9 cellular contexts compared by ENCODE assay signal in genomic region chr7:17690030-17690429, GRCh38.
DNase-seq lines count a peak whose midpoint lies in the region; ATAC-seq and TF ChIP-seq lines count a peak whose summit lies in the region.
"Had no signal": no experiment of that assay in that cellular context is flagged by ENCODE, and none has a peak within 500 bp of the region (broad histone marks: within the 10 kb centered on the region; RNA-seq: fewer than 3 reads in every experiment).

No MANE protein-coding gene starts in this region.

- CTCF ChIA-PET in OCI-LY7 (lab: Charles Lee; ENCODE audit: unreplicated experiment): no interaction called here

- POLR2A ChIA-PET in OCI-LY7 (lab: Charles Lee): interaction anchor here (0.5 kb wide), 1 partner anchor 357 kb away, joined by 3 read pairs; no protein-coding TSS in a partner anchor

- peak overlapping the region in 1 of 2 experiments; percentile 42 for H3K18ac ChIP-seq in mesenchymal stem cell (ENCODE audit: low read depth in 1 of 2, low read length in 2 of 2)

- H3K4me2 ChIP-seq in mesenchymal stem cell (ENCODE audit: low read length, poor library complexity, severe bottlenecking): no peak overlapping the region
- H3K4me2 ChIP-seq in OCI-LY7 (ENCODE audit: low read length): no peak overlapping the region

- H3K4me1 ChIP-seq in SJSA1 (replicated peaks) (peaks cover 8% of the 10 kb centered on the region), mesenchymal stem cell (ENCODE audit: control insufficient read depth, insufficient read depth, low read depth, low read length) (no peaks in the 10 kb centered on the region), OCI-LY7 (ENCODE audit: insufficient read depth, low read length, poor library complexity, severe bottlenecking) (no peaks in the 10 kb centered on the region)

- no peaks in the 10 kb centered on the region for H3K36me3 ChIP-seq in SJSA1
- H3K36me3 ChIP-seq in mesenchymal stem cell (ENCODE audit: control insufficient read depth in 1 of 2, insufficient read depth in 2 of 2, low read depth in 1 of 2, low read length in 2 of 2): no peaks in the 10 kb centered on the region
- no peaks in the 10 kb centered on the region for H3K36me3 ChIP-seq in OCI-LY7 (ENCODE audit: insufficient read depth, low read length)

- no peak overlapping the region for H3K9ac ChIP-seq in mesenchymal stem cell (ENCODE audit: low read length)

- no peak overlapping the region for H3K14ac ChIP-seq in mesenchymal stem cell (ENCODE audit: low read length in 2 of 2)

- no peak overlapping the region for H4K8ac ChIP-seq in mesenchymal stem cell (ENCODE audit: low read length)

- H3K4ac ChIP-seq in mesenchymal stem cell (ENCODE audit: low read depth in 1 of 2, low read length in 2 of 2): no peak overlapping the region

- no peaks in the 10 kb centered on the region for H3K79me2 ChIP-seq in OCI-LY7 (ENCODE audit: insufficient read depth, low read depth, low read length)

- in situ Hi-C loops in GM13976 (cut with MboI; ENCODE audit: low sequenced_read_pairs, unreplicated experiment): no loop called here

- H3K27me3 ChIP-seq in SJSA1 (replicated peaks) (no peaks in the 10 kb centered on the region), mesenchymal stem cell (ENCODE audit: control insufficient read depth in 1 of 2, insufficient read depth in 1 of 2, low read length in 2 of 2) (no peaks in the 10 kb centered on the region)

- peak; percentile 55 for ATAC-seq in HG02938 (IDR thresholded peaks at IDR 0.05; ENCODE audit: unreplicated experiment)

- H2BK120ac ChIP-seq in mesenchymal stem cell (ENCODE audit: low read depth, low read length): no peak overlapping the region

- no peak overlapping the region for H2BK5ac ChIP-seq in mesenchymal stem cell (ENCODE audit: low read depth, low read length, poor library complexity, severe bottlenecking)

- H4K20me1 ChIP-seq in OCI-LY7 (ENCODE audit: insufficient read depth, low read length): no peaks in the 10 kb centered on the region

- peak overlapping the region; percentile 44 for H3K27ac ChIP-seq in SJSA1
- no peak overlapping the region for H3K27ac ChIP-seq in mesenchymal stem cell (ENCODE audit: low read length, poor library complexity, severe bottlenecking)
- no peak overlapping the region for H3K27ac ChIP-seq in OCI-LY7 (ENCODE audit: low read depth, low read length, poor library complexity, severe bottlenecking)

- H3K9me3 ChIP-seq in SJSA1 (replicated peaks) (no peaks in the 10 kb centered on the region), mesenchymal stem cell (ENCODE audit: control insufficient read depth, low read length) (no peaks in the 10 kb centered on the region), OCI-LY7 (ENCODE audit: low read length) (no peaks in the 10 kb centered on the region)

- 40% methylated on average over 4 of the region's 4 CpGs for WGBS in mesenchymal stem cell

- DNase-seq in GM13976 (ENCODE audit: low spot score) (peak; percentile 15), SJSA1 (ENCODE audit: low read depth in 1 of 2, low spot score in 2 of 2) (peak; percentile 38 to 55), mesenchymal stem cell (peak; percentile 88), NCI-H2196 treated with DMSO at 0.1 percent for 48 hours (lab: John Stamatoyannopoulos, UW; ENCODE audit: unreplicated experiment) (no peak), OCI-LY7 (ENCODE audit: low spot score) (no peak), DMS 273 (lab: John Stamatoyannopoulos, UW; ENCODE audit: unreplicated experiment) (no peak)
- no peak for DNase-seq in activated naive CD4-positive, alpha-beta T cell treated with Interleukin-2 at 50 U/mL for 16 hours

- H3K9me2 ChIP-seq in OCI-LY7 (ENCODE audit: insufficient read depth, low read length): no peaks in the 10 kb centered on the region

- no peak overlapping the region for H4K91ac ChIP-seq in mesenchymal stem cell (ENCODE audit: low read length)

- H3K23ac ChIP-seq in mesenchymal stem cell (ENCODE audit: low read length in 2 of 2): no peak overlapping the region

- H3K79me1 ChIP-seq in mesenchymal stem cell (replicated peaks; ENCODE audit: low read length, poor library complexity, severe bottlenecking): no peaks in the 10 kb centered on the region

- no peak overlapping the region for H2BK15ac ChIP-seq in mesenchymal stem cell (ENCODE audit: low read depth, poor library complexity, severe bottlenecking)

- H2AK5ac ChIP-seq in mesenchymal stem cell (ENCODE audit: low read length, severe bottlenecking): no peak overlapping the region

- TF ChIP-seq CTCF in GM13976 (IDR thresholded peaks at IDR 0.05; ENCODE audit: borderline replicate concordance, control extremely low read depth, extremely low read depth, insufficient read depth, missing control alignments): no peak
- TF ChIP-seq CTCF in OCI-LY7 (conservative IDR thresholded peaks at IDR 0.05; ENCODE audit: low read length): no peak

- intact Hi-C loops in OCI-LY7 (cut with micrococcal nuclease; ENCODE audit: unreplicated experiment): no loop called here

- H2AFZ ChIP-seq in mesenchymal stem cell (ENCODE audit: low read depth, low read length) (no peak overlapping the region), OCI-LY7 (ENCODE audit: low read length) (no peak overlapping the region)

- peak overlapping the region in 1 of 2 experiments; percentile 60 for H2BK12ac ChIP-seq in mesenchymal stem cell (ENCODE audit: low read length in 2 of 2)

- no TSS peak for BruUV-seq in OCI-LY7 (replicated peaks; lab: Mats Ljungman, UMichigan)

- H3K4me3 ChIP-seq in SJSA1 (no peak overlapping the region), mesenchymal stem cell (ENCODE audit: insufficient read depth in 1 of 2, low read depth in 1 of 2, low read length in 2 of 2) (no peak overlapping the region), OCI-LY7 (ENCODE audit: low read depth, low read length, poor library complexity, severe bottlenecking) (no peak overlapping the region)
- H3K4me3 ChIP-seq: lung had no signal

Comparison
In these comparisons a context has a peak if more than half of its experiments do, and no peak if none do; other contexts are left out.
1. DNase-seq: peak in GM13976 (single experiment), SJSA1 (2 of 2) and mesenchymal stem cell (single experiment); none in activated naive CD4-positive, alpha-beta T cell treated with Interleukin-2 at 50 U/mL for 16 hours (single experiment), NCI-H2196 treated with DMSO at 0.1 percent for 48 hours (single experiment), OCI-LY7 (single experiment) and DMS 273 (single experiment).